14 cellular contexts compared by ENCODE assay signal in the genomic region with DNA sequence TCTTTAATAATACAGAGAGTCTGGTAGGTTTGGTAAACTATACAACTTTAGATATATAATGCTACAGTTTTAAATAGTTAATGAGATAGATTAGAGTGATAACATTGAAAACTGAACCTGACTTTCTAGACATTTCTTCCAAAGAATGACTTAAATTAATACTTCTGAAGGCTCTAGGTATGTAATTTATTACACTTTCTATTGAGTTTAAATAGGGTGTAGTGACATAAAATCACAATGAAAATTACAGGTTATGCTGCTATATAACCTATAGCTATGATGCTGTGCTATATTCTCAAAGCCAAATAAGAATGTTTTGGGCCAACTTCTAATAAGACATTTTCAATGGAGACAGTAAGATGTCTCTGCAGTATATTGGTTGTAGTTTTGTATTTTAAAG. TPM values are rescaled to one million over a fixed set of nuclear protein-coding genes. Genes with fewer than 3 reads are reported as not detected.
DNase-seq lines count a peak whose midpoint lies in the region; ATAC-seq and TF ChIP-seq lines count a peak whose summit lies in the region.
"Had no signal": no experiment of that assay in that cellular context is flagged by ENCODE, and none has a peak within 500 bp of the region (broad histone marks: within the 10 kb centered on the region; RNA-seq: fewer than 3 reads in every experiment).

No MANE protein-coding gene starts in this region.

- POLR2A ChIA-PET in HEK293 (lab: Yijun Ruan, JAX) = interaction anchor here (0.6 to 1.1 kb wide), 2 partner anchors 26 to 55 kb away, joined by 3 to 4 read pairs; no protein-coding TSS in a partner anchor

- H3K36me3 Mint-ChIP-seq in T-helper 17 cell (ENCODE audit: low read depth) = peaks cover 3% of the 10 kb centered on the region
- H3K36me3 Mint-ChIP-seq: CD4-positive, CD25-positive, alpha-beta regulatory T cell had no signal

- TF ChIP-seq POLR2A in gastrocnemius medialis (IDR thresholded peaks at IDR 0.05) = no peak

- intact Hi-C loops in gastrocnemius medialis (cut with DNase I; ENCODE audit: low total_unique reads) = no loop called here

- H3K9me3 ChIP-seq in HEK293 (ENCODE audit: control insufficient read depth, insufficient read depth, low read depth, low read length) (no peaks in the 10 kb centered on the region), Loucy (ENCODE audit: insufficient read depth, low read depth, low read length) (no peaks in the 10 kb centered on the region), T-helper 17 cell (ENCODE audit: control insufficient read depth, low read length, poor library complexity, severe bottlenecking) (no peaks in the 10 kb centered on the region), gastrocnemius medialis (no peaks in the 10 kb centered on the region), WERI-Rb-1 (ENCODE audit: severe bottlenecking) (no peaks in the 10 kb centered on the region)

- ATAC-seq in T-helper 17 cell = no peak
- ATAC-seq in gastrocnemius medialis = no peak
- ATAC-seq: HepG2 had no signal

- H3K27ac Mint-ChIP-seq in T-helper 17 cell = peak overlapping the region; percentile 49
- H3K27ac Mint-ChIP-seq: B cell; CD4-positive, CD25-positive, alpha-beta regulatory T cell; CD8-positive, alpha-beta memory T cell; H9 had no signal

- no peaks in the 10 kb centered on the region for H3K27me3 ChIP-seq in Loucy (ENCODE audit: insufficient read depth, low read length, poor library complexity, severe bottlenecking)
- no peaks in the 10 kb centered on the region for H3K27me3 ChIP-seq in gastrocnemius medialis
- no peaks in the 10 kb centered on the region for H3K27me3 ChIP-seq in WERI-Rb-1 (ENCODE audit: insufficient read depth, low read depth, severe bottlenecking)

- no peak for DNase-seq in T-helper 17 cell
- DNase-seq in gastrocnemius medialis = no peak
- no peak for DNase-seq in WERI-Rb-1
- no peak for DNase-seq in NCI-H446 (lab: John Stamatoyannopoulos, UW)
- DNase-seq: C1 segment of cervical spinal cord; CD4-positive, CD25-positive, alpha-beta regulatory T cell; CD8-positive, alpha-beta memory T cell; COR-L47; DMS 273 treated with DMSO at 0.1 percent for 48 hours; H9 had no signal

- H3K4me3 ChIP-seq in HEK293 (ENCODE audit: low read depth, low read length) (no peak overlapping the region), Loucy (ENCODE audit: low read length, poor library complexity, severe bottlenecking) (no peak overlapping the region), gastrocnemius medialis (no peak overlapping the region), WERI-Rb-1 (ENCODE audit: low read depth, low read length) (no peak overlapping the region)

- peaks cover 10% of the 10 kb centered on the region for H3K4me1 ChIP-seq in HEK293 (ENCODE audit: control insufficient read depth, insufficient read depth, low read length)
- peaks cover 41% of the 10 kb centered on the region for H3K4me1 ChIP-seq in Loucy (ENCODE audit: insufficient read depth, low read length, poor library complexity, severe bottlenecking)
- H3K4me1 ChIP-seq in gastrocnemius medialis = peaks cover 87 to 88% of the 10 kb centered on the region in 2 donors

- H3K36me3 ChIP-seq in HEK293 (ENCODE audit: control insufficient read depth in 2 of 2, insufficient read depth in 1 of 2, low read length in 2 of 2) = no peaks in the 10 kb centered on the region
- no peaks in the 10 kb centered on the region for H3K36me3 ChIP-seq in Loucy (ENCODE audit: insufficient read depth, low read length)
- H3K36me3 ChIP-seq in gastrocnemius medialis = no peaks in the 10 kb centered on the region
- no peaks in the 10 kb centered on the region for H3K36me3 ChIP-seq in WERI-Rb-1

- H3K79me2 ChIP-seq in Loucy (ENCODE audit: insufficient read depth, low read length) = peaks cover 98% of the 10 kb centered on the region

- in situ Hi-C loops in gastrocnemius medialis (cut with MboI; ENCODE audit: low sequenced_read_pairs in 4 of 4) = loop anchor here in 1 of 4 donors (25.0 kb wide), 1 partner anchor 422 kb away; no protein-coding TSS in a partner anchor

- no peak overlapping the region for H3K4me3 Mint-ChIP-seq in T-helper 17 cell
- H3K4me3 Mint-ChIP-seq: B cell; CD4-positive, CD25-positive, alpha-beta regulatory T cell; CD8-positive, alpha-beta memory T cell; H9 had no signal

- peaks cover 52% of the 10 kb centered on the region for H4K20me1 ChIP-seq in Loucy (ENCODE audit: insufficient read depth, low read length, poor library complexity, severe bottlenecking)

- peak overlapping the region; percentile 66 for H3K4me2 ChIP-seq in Loucy (ENCODE audit: low read depth, low read length, poor library complexity, severe bottlenecking)

- no peak overlapping the region for H2AFZ ChIP-seq in Loucy (ENCODE audit: low read length)

- no peak for TF ChIP-seq CTCF in HEK293 (tag by site-specific recombination; IDR thresholded peaks at IDR 0.05)
- TF ChIP-seq CTCF in Loucy (conservative IDR thresholded peaks at IDR 0.05; ENCODE audit: low read length) = no peak
- TF ChIP-seq CTCF in gastrocnemius medialis (IDR thresholded peaks at IDR 0.05 in 4 of 5, conservative IDR thresholded peaks at IDR 0.05 in 1 of 5) = no peak
- no peak for TF ChIP-seq CTCF in WERI-Rb-1 (IDR thresholded peaks at IDR 0.05; ENCODE audit: low read depth, low read length)

- H3F3A ChIP-seq in Loucy (ENCODE audit: low read depth) = no peaks in the 10 kb centered on the region

- peaks cover 42% of the 10 kb centered on the region for H3K4me1 Mint-ChIP-seq in T-helper 17 cell

- H3K27ac ChIP-seq in HEK293 (ENCODE audit: extremely low read depth, low read depth, low read length) (no peak overlapping the region), gastrocnemius medialis (peak overlapping the region; percentile 1 to 100 (median 98)), WERI-Rb-1 (no peak overlapping the region)

- CTCF ChIA-PET in HEK293 (lab: Yijun Ruan, JAX) = interaction anchor here (0.6 kb wide), 1 partner anchor 350 kb away, joined by 3 read pairs; no protein-coding TSS in a partner anchor

- no peak overlapping the region for H3K9ac ChIP-seq in Loucy (ENCODE audit: low read depth, low read length, poor library complexity, severe bottlenecking)

- H3K9me2 ChIP-seq in Loucy (replicated peaks; ENCODE audit: low read depth, low read length) = no peaks in the 10 kb centered on the region

- no peaks in the 10 kb centered on the region for H3K27me3 Mint-ChIP-seq in T-helper 17 cell
- H3K27me3 Mint-ChIP-seq: B cell; CD4-positive, CD25-positive, alpha-beta regulatory T cell; CD8-positive, alpha-beta memory T cell had no signal

TF ChIP-seq in HEK293, 187 proteins besides CTCF, POLR2A, EP300 and RAD21:
- TF ChIP-seq SP2 (tag by site-specific recombination; IDR thresholded peaks at IDR 0.05) (no peak), RBAK (tag by site-specific recombination; IDR thresholded peaks at IDR 0.05) (no peak), SP7 (tag by site-specific recombination; IDR thresholded peaks at IDR 0.05) (peak; percentile 93)
- TF ChIP-seq, protein P1, sequence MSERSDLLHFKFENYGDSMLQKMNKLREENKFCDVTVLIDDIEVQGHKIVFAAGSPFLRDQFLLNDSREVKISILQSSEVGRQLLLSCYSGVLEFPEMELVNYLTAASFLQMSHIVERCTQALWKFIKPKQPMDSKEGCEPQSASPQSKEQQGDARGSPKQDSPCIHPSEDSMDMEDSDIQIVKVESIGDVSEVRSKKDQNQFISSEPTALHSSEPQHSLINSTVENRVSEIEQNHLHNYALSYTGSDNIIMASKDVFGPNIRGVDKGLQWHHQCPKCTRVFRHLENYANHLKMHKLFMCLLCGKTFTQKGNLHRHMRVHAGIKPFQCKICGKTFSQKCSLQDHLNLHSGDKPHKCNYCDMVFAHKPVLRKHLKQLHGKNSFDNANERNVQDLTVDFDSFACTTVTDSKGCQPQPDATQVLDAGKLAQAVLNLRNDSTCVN (tag by site-specific recombination; optimal IDR thresholded peaks at IDR 0.05) = no peak

RNA-seq across cellular contexts. Expression of a gene that starts 7.7 kb away (rescaled TPM):
- total RNA-seq in T-helper 17 cell (10 to 100 TPM; 59.7 to 64.1 TPM), gastrocnemius medialis (100 to 1,000 TPM in 2 of 4 donors, 10 to 100 TPM in 2; 85.2 to 283 (median 126) TPM)

Comparison
In these comparisons a context has a peak if more than half of its experiments do, and no peak if none do; other contexts are left out.
1. H3K27ac ChIP-seq: peak in gastrocnemius medialis (4 of 4); none in HEK293 (single experiment) and WERI-Rb-1 (single experiment).